ENCODE assay signal across 28 cellular contexts in the genomic region with DNA sequence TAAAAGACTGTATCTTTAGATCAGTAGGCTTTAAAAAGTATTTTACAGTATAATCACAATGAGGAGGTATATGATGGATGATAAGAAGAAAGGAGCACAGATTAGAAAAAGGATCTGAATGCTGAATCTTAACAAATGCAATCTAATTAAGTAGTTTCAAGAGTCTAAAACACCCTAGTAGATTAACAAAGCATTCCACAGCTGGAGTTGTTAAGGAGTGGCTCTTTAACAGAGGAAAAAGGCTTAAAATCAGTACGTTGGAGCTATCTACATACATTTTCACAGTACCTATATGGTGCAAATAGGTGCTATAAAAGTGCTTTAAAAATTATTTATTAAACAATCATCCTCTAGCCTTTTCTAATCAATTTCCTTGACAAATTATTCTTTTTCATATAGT.
"Had no signal": no experiment of that assay in that cellular context is flagged by ENCODE, and none has a peak within 500 bp of the region (broad histone marks: within the 10 kb centered on the region; RNA-seq: fewer than 3 reads in every experiment).

No MANE protein-coding gene starts in this region.

- H3K4me3 Mint-ChIP-seq: activated CD4-positive, alpha-beta memory T cell treated with anti-CD3 and anti-CD28 coated beads, Interleukin-2, amount 10 ng/mL, durations not matched to agents 7 days and 5 days; activated CD8-positive, alpha-beta memory T cell treated with anti-CD3 and anti-CD28 coated beads, Interleukin-2, amount 10 ng/mL, durations not matched to agents 7 days and 5 days; activated naive CD4-positive, alpha-beta T cell treated with anti-CD3 and anti-CD28 coated beads, Interleukin-2, amount 10 ng/mL, durations not matched to agents 7 days and 5 days; activated naive CD8-positive, alpha-beta T cell; activated naive CD8-positive, alpha-beta T cell treated with anti-CD3 and anti-CD28 coated beads, Interleukin-2, amount 50 U/mL, for 24 hours had no signal

- H3K4me1 Mint-ChIP-seq: activated CD4-positive, alpha-beta memory T cell treated with anti-CD3 and anti-CD28 coated beads, Interleukin-2, amount 10 ng/mL, durations not matched to agents 7 days and 5 days; activated CD8-positive, alpha-beta memory T cell treated with anti-CD3 and anti-CD28 coated beads, Interleukin-2, amount 10 ng/mL, durations not matched to agents 7 days and 5 days had no signal

- H3K9me3 ChIP-seq: MG63 had no signal

- H3K27ac ChIP-seq: brain microvascular endothelial cell, WERI-Rb-1 had no signal

- DNase-seq: activated CD4-positive, alpha-beta memory T cell treated with anti-CD3 and anti-CD28 coated beads, Interleukin-2, amount 10 ng/mL, durations not matched to agents 7 days and 5 days; activated CD4-positive, alpha-beta T cell treated with anti-CD3 and anti-CD28 coated beads for 1 hour; activated CD4-positive, alpha-beta T cell treated with anti-CD3 and anti-CD28 coated beads for 48 hours; activated CD4-positive, CD25-positive, alpha-beta regulatory T cell; activated CD8-positive, alpha-beta memory T cell treated with anti-CD3 and anti-CD28 coated beads for 24 hours; activated CD8-positive, alpha-beta memory T cell treated with anti-CD3 and anti-CD28 coated beads, Interleukin-2, amount 10 ng/mL, durations not matched to agents 7 days and 5 days; activated CD8-positive, alpha-beta memory T cell treated with anti-CD3 and anti-CD28 coated beads, Interleukin-2, amount 50 U/mL, for 48 hours; activated effector memory CD4-positive, alpha-beta T cell treated with Interleukin-2 at 50 U/mL for 16 hours; activated naive CD4-positive, alpha-beta T cell treated with anti-CD3 and anti-CD28 coated beads, Interleukin-2, amount 10 ng/mL, durations not matched to agents 7 days and 5 days; activated naive CD8-positive, alpha-beta T cell treated with anti-CD3 and anti-CD28 coated beads, Interleukin-2, amount 50 U/mL, for 24 hours; activated T-cell treated with anti-CD3 and anti-CD28 coated beads, Interleukin-2, amount 50 U/mL, for 48 hours; anterior cingulate cortex; brain microvascular endothelial cell; Kasumi-1; MG63; NCI-H1048; NCI-H1105 treated with DMSO at 0.1 percent for 48 hours; NCI-H1436; NCI-H1694; NCI-H1930; NCI-H2081 treated with DMSO at 0.1 percent for 48 hours; NCI-H226; NCI-H446 treated with DMSO at 0.1 percent for 48 hours; NCI-H69; Right ventricle myocardium superior; T1000; WERI-Rb-1 had no signal

- H3K36me3 Mint-ChIP-seq: activated naive CD8-positive, alpha-beta T cell had no signal

- H3K36me3 ChIP-seq: WERI-Rb-1 had no signal

- H3K27me3 ChIP-seq: brain microvascular endothelial cell, MG63 had no signal

- H3K27me3 Mint-ChIP-seq: activated CD4-positive, alpha-beta memory T cell treated with anti-CD3 and anti-CD28 coated beads, Interleukin-2, amount 10 ng/mL, durations not matched to agents 7 days and 5 days; activated CD8-positive, alpha-beta memory T cell treated with anti-CD3 and anti-CD28 coated beads, Interleukin-2, amount 10 ng/mL, durations not matched to agents 7 days and 5 days; activated naive CD4-positive, alpha-beta T cell treated with anti-CD3 and anti-CD28 coated beads, Interleukin-2, amount 10 ng/mL, durations not matched to agents 7 days and 5 days; activated naive CD8-positive, alpha-beta T cell; activated naive CD8-positive, alpha-beta T cell treated with anti-CD3 and anti-CD28 coated beads, Interleukin-2, amount 50 U/mL, for 24 hours had no signal

- H3K9me3 Mint-ChIP-seq: activated CD4-positive, alpha-beta memory T cell treated with anti-CD3 and anti-CD28 coated beads, Interleukin-2, amount 10 ng/mL, durations not matched to agents 7 days and 5 days; activated naive CD4-positive, alpha-beta T cell treated with anti-CD3 and anti-CD28 coated beads, Interleukin-2, amount 10 ng/mL, durations not matched to agents 7 days and 5 days; activated naive CD8-positive, alpha-beta T cell treated with anti-CD3 and anti-CD28 coated beads, Interleukin-2, amount 50 U/mL, for 24 hours had no signal

- H3K4me3 ChIP-seq: MG63 had no signal

- H3K27ac Mint-ChIP-seq: activated CD4-positive, alpha-beta memory T cell treated with anti-CD3 and anti-CD28 coated beads, Interleukin-2, amount 10 ng/mL, durations not matched to agents 7 days and 5 days; activated CD8-positive, alpha-beta memory T cell treated with anti-CD3 and anti-CD28 coated beads, Interleukin-2, amount 10 ng/mL, durations not matched to agents 7 days and 5 days; activated naive CD4-positive, alpha-beta T cell treated with anti-CD3 and anti-CD28 coated beads, Interleukin-2, amount 10 ng/mL, durations not matched to agents 7 days and 5 days; activated naive CD8-positive, alpha-beta T cell; activated naive CD8-positive, alpha-beta T cell treated with anti-CD3 and anti-CD28 coated beads, Interleukin-2, amount 50 U/mL, for 24 hours had no signal

- ATAC-seq: activated CD8-positive, alpha-beta memory T cell treated with anti-CD3 and anti-CD28 coated beads, Interleukin-2, amount 10 ng/mL, durations not matched to agents 7 days and 5 days; activated naive CD8-positive, alpha-beta T cell treated with anti-CD3 and anti-CD28 coated beads, Interleukin-2, amount 50 U/mL, for 24 hours had no signal
